Comparison of ENCODE assay signal across 16 cellular contexts in genomic region chr6:73797861-73798260, GRCh38.
"Had no signal": no experiment of that assay in that cellular context is flagged by ENCODE, and none has a peak within 500 bp of the region (broad histone marks: within the 10 kb centered on the region; RNA-seq: fewer than 3 reads in every experiment).

No MANE protein-coding gene starts in this region.

- H3K9me3 ChIP-seq: left lung, tibial artery had no signal

- H3K27me3 Mint-ChIP-seq: activated naive CD4-positive, alpha-beta T cell treated with anti-CD3 and anti-CD28 coated beads, Interleukin-2, amount 10 ng/mL, durations not matched to agents 7 days and 5 days; activated T-cell treated with anti-CD3 and anti-CD28 coated beads, Interleukin-2, amount 50 U/mL, for 24 hours; effector memory CD8-positive, alpha-beta T cell; T-cell had no signal

- H3K4me1 ChIP-seq: left lung, tibial artery had no signal

- H3K4me3 ChIP-seq: cardiac muscle cell, left lung, tibial artery had no signal

- H3K4me1 Mint-ChIP-seq: activated B cell treated with CpG ODN at 0.5 μM for 24 hours; activated naive CD4-positive, alpha-beta T cell treated with anti-CD3 and anti-CD28 coated beads, Interleukin-2, amount 10 ng/mL, durations not matched to agents 7 days and 5 days; T-cell had no signal

- H3K36me3 ChIP-seq: cardiac muscle cell, left lung had no signal

- H3K27ac Mint-ChIP-seq: activated B cell treated with CpG ODN at 0.5 μM for 24 hours; activated CD8-positive, alpha-beta T cell treated with anti-CD3 and anti-CD28 coated beads, Interleukin-2, amount 10 ng/mL, durations not matched to agents 7 days and 5 days; activated naive CD4-positive, alpha-beta T cell treated with anti-CD3 and anti-CD28 coated beads, Interleukin-2, amount 10 ng/mL, durations not matched to agents 7 days and 5 days; effector memory CD8-positive, alpha-beta T cell; nephron; T-cell had no signal

- H3K9me3 Mint-ChIP-seq: activated B cell treated with CpG ODN at 0.5 μM for 24 hours; activated naive CD4-positive, alpha-beta T cell treated with anti-CD3 and anti-CD28 coated beads, Interleukin-2, amount 10 ng/mL, durations not matched to agents 7 days and 5 days; activated T-cell treated with anti-CD3 and anti-CD28 coated beads, Interleukin-2, amount 50 U/mL, for 24 hours; effector memory CD8-positive, alpha-beta T cell; nephron; T-cell had no signal

- H3K36me3 Mint-ChIP-seq: T-cell had no signal

- FAIRE-seq: frontal cortex had no signal

- H3K4me3 Mint-ChIP-seq: activated B cell treated with CpG ODN at 0.5 μM for 24 hours; activated CD8-positive, alpha-beta T cell treated with anti-CD3 and anti-CD28 coated beads, Interleukin-2, amount 10 ng/mL, durations not matched to agents 7 days and 5 days; activated naive CD4-positive, alpha-beta T cell treated with anti-CD3 and anti-CD28 coated beads, Interleukin-2, amount 10 ng/mL, durations not matched to agents 7 days and 5 days; activated T-cell treated with anti-CD3 and anti-CD28 coated beads, Interleukin-2, amount 50 U/mL, for 24 hours; effector memory CD8-positive, alpha-beta T cell; nephron; T-cell had no signal

- H3K27ac ChIP-seq: cardiac muscle cell, left lung, tibial artery had no signal

- ATAC-seq: activated CD8-positive, alpha-beta T cell treated with anti-CD3 and anti-CD28 coated beads, Interleukin-2, amount 10 ng/mL, durations not matched to agents 7 days and 5 days; effector memory CD8-positive, alpha-beta T cell; T-cell had no signal

- DNase-seq: activated B cell treated with CpG ODN at 0.5 μM for 24 hours; activated CD4-positive, alpha-beta T cell treated with anti-CD3 and anti-CD28 coated beads for 4 hours; activated CD8-positive, alpha-beta T cell treated with anti-CD3 and anti-CD28 coated beads, Interleukin-2, amount 10 ng/mL, durations not matched to agents 7 days and 5 days; activated effector memory CD4-positive, alpha-beta T cell treated with Interleukin-2 at 50 U/mL for 16 hours; activated naive CD4-positive, alpha-beta T cell treated with anti-CD3 and anti-CD28 coated beads, Interleukin-2, amount 10 ng/mL, durations not matched to agents 7 days and 5 days; activated T-cell treated with anti-CD3 and anti-CD28 coated beads, Interleukin-2, amount 50 U/mL, for 24 hours; effector memory CD8-positive, alpha-beta T cell; left lung; stimulated activated CD4-positive, alpha-beta T cell treated with anti-CD3 and anti-CD28 coated beads, Interleukin-12 subunit alpha, Interleukin-12 subunit beta, amount 100 ng/mL, for 4 hours; stimulated activated CD8-positive, alpha-beta memory T cell treated with anti-CD3 and anti-CD28 coated beads, Interleukin-4, amount 100 ng/mL, for 48 hours; stimulated activated naive CD4-positive, alpha-beta T cell; T-cell had no signal

- H3K27me3 ChIP-seq: cardiac muscle cell, left lung, tibial artery had no signal
